In the genomic region with DNA sequence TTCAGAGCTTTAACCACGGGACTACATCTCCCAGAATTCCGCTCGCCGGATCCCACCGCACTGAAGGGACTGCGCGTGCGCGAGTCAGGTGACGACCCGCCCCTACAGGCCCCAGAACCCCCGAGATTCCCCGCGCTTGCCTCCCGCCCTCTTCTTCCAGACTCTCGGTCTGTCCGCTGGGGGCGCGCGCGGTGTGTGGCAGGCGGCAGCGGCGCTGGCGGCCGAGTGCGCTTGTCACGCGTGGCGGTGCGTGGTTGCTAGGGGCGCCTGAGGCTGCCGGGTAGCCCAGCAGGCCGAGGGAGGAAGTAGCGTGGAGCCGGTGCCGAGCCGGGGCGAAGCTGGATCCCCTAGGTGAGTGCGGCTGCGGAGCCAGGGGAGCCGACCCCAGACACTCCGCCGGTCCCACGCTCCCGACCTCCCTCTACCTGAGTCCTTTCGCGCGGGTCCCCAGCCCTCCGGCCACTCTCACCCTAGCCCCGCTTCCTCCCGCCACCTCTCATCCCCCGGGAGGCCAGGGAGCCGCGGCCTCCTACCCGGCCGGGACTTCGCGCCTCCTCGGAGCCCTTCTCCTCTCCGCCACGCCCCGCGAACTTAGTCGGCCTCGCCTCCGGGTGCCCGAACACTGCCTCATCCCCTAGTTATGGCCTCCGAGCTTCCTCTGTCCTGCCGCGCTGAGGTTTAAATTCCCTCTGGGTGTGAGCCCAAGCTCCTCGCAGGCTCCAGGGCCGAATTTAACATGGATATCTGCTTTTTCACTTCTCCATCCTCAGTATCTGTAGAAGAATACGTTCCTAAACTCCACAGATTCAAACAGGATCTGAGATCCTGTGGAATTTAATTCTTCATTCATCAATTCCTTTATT, we compare ENCODE assay signal across 1 cellular context.
TF ChIP-seq lines count a peak whose summit lies in the region.

A gene with protein sequence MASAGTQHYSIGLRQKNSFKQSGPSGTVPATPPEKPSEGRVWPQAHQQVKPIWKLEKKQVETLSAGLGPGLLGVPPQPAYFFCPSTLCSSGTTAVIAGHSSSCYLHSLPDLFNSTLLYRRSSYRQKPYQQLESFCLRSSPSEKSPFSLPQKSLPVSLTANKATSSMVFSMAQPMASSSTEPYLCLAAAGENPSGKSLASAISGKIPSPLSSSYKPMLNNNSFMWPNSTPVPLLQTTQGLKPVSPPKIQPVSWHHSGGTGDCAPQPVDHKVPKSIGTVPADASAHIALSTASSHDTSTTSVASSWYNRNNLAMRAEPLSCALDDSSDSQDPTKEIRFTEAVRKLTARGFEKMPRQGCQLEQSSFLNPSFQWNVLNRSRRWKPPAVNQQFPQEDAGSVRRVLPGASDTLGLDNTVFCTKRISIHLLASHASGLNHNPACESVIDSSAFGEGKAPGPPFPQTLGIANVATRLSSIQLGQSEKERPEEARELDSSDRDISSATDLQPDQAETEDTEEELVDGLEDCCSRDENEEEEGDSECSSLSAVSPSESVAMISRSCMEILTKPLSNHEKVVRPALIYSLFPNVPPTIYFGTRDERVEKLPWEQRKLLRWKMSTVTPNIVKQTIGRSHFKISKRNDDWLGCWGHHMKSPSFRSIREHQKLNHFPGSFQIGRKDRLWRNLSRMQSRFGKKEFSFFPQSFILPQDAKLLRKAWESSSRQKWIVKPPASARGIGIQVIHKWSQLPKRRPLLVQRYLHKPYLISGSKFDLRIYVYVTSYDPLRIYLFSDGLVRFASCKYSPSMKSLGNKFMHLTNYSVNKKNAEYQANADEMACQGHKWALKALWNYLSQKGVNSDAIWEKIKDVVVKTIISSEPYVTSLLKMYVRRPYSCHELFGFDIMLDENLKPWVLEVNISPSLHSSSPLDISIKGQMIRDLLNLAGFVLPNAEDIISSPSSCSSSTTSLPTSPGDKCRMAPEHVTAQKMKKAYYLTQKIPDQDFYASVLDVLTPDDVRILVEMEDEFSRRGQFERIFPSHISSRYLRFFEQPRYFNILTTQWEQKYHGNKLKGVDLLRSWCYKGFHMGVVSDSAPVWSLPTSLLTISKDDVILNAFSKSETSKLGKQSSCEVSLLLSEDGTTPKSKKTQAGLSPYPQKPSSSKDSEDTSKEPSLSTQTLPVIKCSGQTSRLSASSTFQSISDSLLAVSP (plus strand): TSS at position 149 of the 863 bp plus-strand sequence. CDS start 26,842 bp downstream, outside the sequence.

TF ChIP-seq in HEK293, 187 proteins besides CTCF, POLR2A, EP300 and RAD21 (continued from another document and continues in another):
- TF ChIP-seq PBX3 (CRISPR knock-in tag; IDR thresholded peaks at IDR 0.05) (no peak), ZNF704 (tag by site-specific recombination; IDR thresholded peaks at IDR 0.05) (no peak), ZNF404 (tag by site-specific recombination; IDR thresholded peaks at IDR 0.05) (no peak), MZF1 (tag by site-specific recombination; IDR thresholded peaks at IDR 0.05; ENCODE audit: borderline replicate concordance) (no peak), ZNF114 (tag by site-specific recombination; IDR thresholded peaks at IDR 0.05) (no peak), ZNF202 (tag by site-specific recombination; IDR thresholded peaks at IDR 0.05; ENCODE audit: borderline replicate concordance) (no peak), SETDB1 (IDR thresholded peaks at IDR 0.05; ENCODE audit: insufficient read length, low read length) (no peak), ZNF174 (tag by site-specific recombination; IDR thresholded peaks at IDR 0.05) (no peak), IKZF3 (tag by site-specific recombination; IDR thresholded peaks at IDR 0.05) (no peak), ZNF530 (tag by site-specific recombination; IDR thresholded peaks at IDR 0.05; ENCODE audit: low read depth) (no peak), ZNF510 (tag by site-specific recombination; IDR thresholded peaks at IDR 0.05; ENCODE audit: insufficient replicate concordance) (no peak), ZNF645 (tag by site-specific recombination; IDR thresholded peaks at IDR 0.05) (no peak), ZNF433 (tag by site-specific recombination; IDR thresholded peaks at IDR 0.05; ENCODE audit: low read depth) (no peak), SP3 (tag by site-specific recombination; IDR thresholded peaks at IDR 0.05) (peak; percentile 58), ZNF560 (tag by site-specific recombination; IDR thresholded peaks at IDR 0.05; ENCODE audit: borderline replicate concordance) (no peak), ZNF600 (tag by site-specific recombination; IDR thresholded peaks at IDR 0.05) (peak; percentile 85), ZNF558 (tag by site-specific recombination; IDR thresholded peaks at IDR 0.05) (no peak), ZNF157 (tag by site-specific recombination; IDR thresholded peaks at IDR 0.05) (no peak), ZNF248 (tag by site-specific recombination; IDR thresholded peaks at IDR 0.05) (no peak), ZNF223 (tag by site-specific recombination; IDR thresholded peaks at IDR 0.05) (no peak), ZNF23 (tag by site-specific recombination; IDR thresholded peaks at IDR 0.05; ENCODE audit: borderline replicate concordance) (no peak), ZNF76 (tag by site-specific recombination; IDR thresholded peaks at IDR 0.05; ENCODE audit: borderline replicate concordance, low read depth) (peak; percentile 93), ZNF324 (tag by site-specific recombination; IDR thresholded peaks at IDR 0.05) (peak; percentile 68; the same call in 1 of the 2 replicates), HOXC10 (CRISPR knock-in tag; IDR thresholded peaks at IDR 0.05) (no peak), ZNF830 (tag by site-specific recombination; IDR thresholded peaks at IDR 0.05; ENCODE audit: low read depth) (no peak), ZNF621 (tag by site-specific recombination; IDR thresholded peaks at IDR 0.05) (no peak), OSR2 (tag by site-specific recombination; IDR thresholded peaks at IDR 0.05) (no peak), ZNF423 (tag by site-specific recombination; IDR thresholded peaks at IDR 0.05) (no peak), ZNF292 (tag by site-specific recombination; IDR thresholded peaks at IDR 0.05; ENCODE audit: borderline replicate concordance, low read depth) (no peak), ZNF341 (tag by site-specific recombination; IDR thresholded peaks at IDR 0.05; ENCODE audit: low read depth) (peak; percentile 21; the same call in 1 of the 2 replicates), ZSCAN16 (tag by site-specific recombination; IDR thresholded peaks at IDR 0.05) (no peak), REPIN1 (tag by site-specific recombination; IDR thresholded peaks at IDR 0.05; ENCODE audit: low read depth) (no peak), MEIS1 (CRISPR knock-in tag; IDR thresholded peaks at IDR 0.05; ENCODE audit: borderline replicate concordance) (no peak), KLF1 (tag by site-specific recombination; IDR thresholded peaks at IDR 0.05) (peak; percentile 33; the same call in 1 of the 2 replicates), GFI1B (tag by site-specific recombination; IDR thresholded peaks at IDR 0.05) (no peak), ZNF571 (tag by site-specific recombination; IDR thresholded peaks at IDR 0.05) (no peak)
- TF ChIP-seq, protein P1, sequence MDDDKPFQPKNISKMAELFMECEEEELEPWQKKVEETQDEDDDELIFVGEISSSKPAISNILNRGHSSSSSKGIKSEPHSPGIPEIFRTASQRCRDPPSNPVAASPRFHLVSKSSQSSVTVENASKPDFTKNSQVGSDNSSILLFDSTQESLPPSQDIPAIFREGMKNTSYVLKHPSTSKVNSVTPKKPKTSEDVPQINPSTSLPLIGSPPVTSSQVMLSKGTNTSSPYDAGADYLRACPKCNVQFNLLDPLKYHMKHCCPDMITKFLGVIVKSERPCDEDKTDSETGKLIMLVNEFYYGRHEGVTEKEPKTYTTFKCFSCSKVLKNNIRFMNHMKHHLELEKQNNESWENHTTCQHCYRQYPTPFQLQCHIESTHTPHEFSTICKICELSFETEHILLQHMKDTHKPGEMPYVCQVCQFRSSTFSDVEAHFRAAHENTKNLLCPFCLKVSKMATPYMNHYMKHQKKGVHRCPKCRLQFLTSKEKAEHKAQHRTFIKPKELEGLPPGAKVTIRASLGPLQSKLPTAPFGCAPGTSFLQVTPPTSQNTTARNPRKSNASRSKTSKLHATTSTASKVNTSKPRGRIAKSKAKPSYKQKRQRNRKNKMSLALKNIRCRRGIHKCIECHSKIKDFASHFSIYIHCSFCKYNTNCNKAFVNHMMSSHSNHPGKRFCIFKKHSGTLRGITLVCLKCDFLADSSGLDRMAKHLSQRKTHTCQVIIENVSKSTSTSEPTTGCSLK (tag by site-specific recombination; IDR thresholded peaks at IDR 0.05) = no peak
- TF ChIP-seq, protein P2, sequence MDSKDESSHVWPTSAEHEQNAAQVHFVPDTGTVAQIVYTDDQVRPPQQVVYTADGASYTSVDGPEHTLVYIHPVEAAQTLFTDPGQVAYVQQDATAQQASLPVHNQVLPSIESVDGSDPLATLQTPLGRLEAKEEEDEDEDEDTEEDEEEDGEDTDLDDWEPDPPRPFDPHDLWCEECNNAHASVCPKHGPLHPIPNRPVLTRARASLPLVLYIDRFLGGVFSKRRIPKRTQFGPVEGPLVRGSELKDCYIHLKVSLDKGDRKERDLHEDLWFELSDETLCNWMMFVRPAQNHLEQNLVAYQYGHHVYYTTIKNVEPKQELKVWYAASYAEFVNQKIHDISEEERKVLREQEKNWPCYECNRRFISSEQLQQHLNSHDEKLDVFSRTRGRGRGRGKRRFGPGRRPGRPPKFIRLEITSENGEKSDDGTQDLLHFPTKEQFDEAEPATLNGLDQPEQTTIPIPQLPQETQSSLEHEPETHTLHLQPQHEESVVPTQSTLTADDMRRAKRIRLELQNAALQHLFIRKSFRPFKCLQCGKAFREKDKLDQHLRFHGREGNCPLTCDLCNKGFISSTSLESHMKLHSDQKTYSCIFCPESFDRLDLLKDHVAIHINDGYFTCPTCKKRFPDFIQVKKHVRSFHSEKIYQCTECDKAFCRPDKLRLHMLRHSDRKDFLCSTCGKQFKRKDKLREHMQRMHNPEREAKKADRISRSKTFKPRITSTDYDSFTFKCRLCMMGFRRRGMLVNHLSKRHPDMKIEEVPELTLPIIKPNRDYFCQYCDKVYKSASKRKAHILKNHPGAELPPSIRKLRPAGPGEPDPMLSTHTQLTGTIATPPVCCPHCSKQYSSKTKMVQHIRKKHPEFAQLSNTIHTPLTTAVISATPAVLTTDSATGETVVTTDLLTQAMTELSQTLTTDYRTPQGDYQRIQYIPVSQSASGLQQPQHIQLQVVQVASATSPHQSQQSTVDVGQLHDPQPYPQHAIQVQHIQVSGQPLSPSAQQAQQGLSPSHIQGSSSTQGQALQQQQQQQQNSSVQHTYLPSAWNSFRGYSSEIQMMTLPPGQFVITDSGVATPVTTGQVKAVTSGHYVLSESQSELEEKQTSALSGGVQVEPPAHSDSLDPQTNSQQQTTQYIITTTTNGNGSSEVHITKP (tag by site-specific recombination; IDR thresholded peaks at IDR 0.05) = no peak
- TF ChIP-seq, protein P3, sequence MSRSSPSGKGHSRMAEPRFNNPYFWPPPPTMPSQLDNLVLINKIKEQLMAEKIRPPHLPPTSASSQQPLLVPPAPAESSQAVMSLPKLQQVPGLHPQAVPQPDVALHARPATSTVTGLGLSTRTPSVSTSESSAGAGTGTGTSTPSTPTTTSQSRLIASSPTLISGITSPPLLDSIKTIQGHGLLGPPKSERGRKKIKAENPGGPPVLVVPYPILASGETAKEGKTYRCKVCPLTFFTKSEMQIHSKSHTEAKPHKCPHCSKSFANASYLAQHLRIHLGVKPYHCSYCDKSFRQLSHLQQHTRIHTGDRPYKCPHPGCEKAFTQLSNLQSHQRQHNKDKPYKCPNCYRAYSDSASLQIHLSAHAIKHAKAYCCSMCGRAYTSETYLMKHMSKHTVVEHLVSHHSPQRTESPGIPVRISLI (tag by site-specific recombination; IDR thresholded peaks at IDR 0.05) = no peak
- TF ChIP-seq, protein P4, sequence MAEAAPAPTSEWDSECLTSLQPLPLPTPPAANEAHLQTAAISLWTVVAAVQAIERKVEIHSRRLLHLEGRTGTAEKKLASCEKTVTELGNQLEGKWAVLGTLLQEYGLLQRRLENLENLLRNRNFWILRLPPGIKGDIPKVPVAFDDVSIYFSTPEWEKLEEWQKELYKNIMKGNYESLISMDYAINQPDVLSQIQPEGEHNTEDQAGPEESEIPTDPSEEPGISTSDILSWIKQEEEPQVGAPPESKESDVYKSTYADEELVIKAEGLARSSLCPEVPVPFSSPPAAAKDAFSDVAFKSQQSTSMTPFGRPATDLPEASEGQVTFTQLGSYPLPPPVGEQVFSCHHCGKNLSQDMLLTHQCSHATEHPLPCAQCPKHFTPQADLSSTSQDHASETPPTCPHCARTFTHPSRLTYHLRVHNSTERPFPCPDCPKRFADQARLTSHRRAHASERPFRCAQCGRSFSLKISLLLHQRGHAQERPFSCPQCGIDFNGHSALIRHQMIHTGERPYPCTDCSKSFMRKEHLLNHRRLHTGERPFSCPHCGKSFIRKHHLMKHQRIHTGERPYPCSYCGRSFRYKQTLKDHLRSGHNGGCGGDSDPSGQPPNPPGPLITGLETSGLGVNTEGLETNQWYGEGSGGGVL (tag by site-specific recombination; IDR thresholded peaks at IDR 0.05) = 0 out of 2 replicates have a peak, but pooled peaks have one; percentile 11
- TF ChIP-seq, protein P5, sequence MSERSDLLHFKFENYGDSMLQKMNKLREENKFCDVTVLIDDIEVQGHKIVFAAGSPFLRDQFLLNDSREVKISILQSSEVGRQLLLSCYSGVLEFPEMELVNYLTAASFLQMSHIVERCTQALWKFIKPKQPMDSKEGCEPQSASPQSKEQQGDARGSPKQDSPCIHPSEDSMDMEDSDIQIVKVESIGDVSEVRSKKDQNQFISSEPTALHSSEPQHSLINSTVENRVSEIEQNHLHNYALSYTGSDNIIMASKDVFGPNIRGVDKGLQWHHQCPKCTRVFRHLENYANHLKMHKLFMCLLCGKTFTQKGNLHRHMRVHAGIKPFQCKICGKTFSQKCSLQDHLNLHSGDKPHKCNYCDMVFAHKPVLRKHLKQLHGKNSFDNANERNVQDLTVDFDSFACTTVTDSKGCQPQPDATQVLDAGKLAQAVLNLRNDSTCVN (tag by site-specific recombination; optimal IDR thresholded peaks at IDR 0.05) = peak; percentile 88
